ENCODE assay signal across 11 cellular contexts in genomic region chr10:98790817-98791216, GRCh38.
A peak's percentile ranks its signal among the peaks of the same experiment; 100 is the strongest.
DNase-seq lines count a peak whose midpoint lies in the region; ATAC-seq and TF ChIP-seq lines count a peak whose summit lies in the region.
"Had no signal": no experiment of that assay in that cellular context is flagged by ENCODE, and none has a peak within 500 bp of the region (broad histone marks: within the 10 kb centered on the region; RNA-seq: fewer than 3 reads in every experiment).

No MANE protein-coding gene starts in this region.

- TF ChIP-seq POLR2A in esophagus muscularis mucosa (IDR thresholded peaks at IDR 0.05; ENCODE audit: low read depth) = no peak

- no peaks in the 10 kb centered on the region for H3K9me3 ChIP-seq in OCI-LY3 (ENCODE audit: insufficient read depth, low read length)
- no peaks in the 10 kb centered on the region for H3K9me3 ChIP-seq in esophagus muscularis mucosa
- H3K9me3 ChIP-seq: right atrium auricular region, suprapubic skin had no signal

- no peak overlapping the region for H3K4me2 ChIP-seq in OCI-LY3 (ENCODE audit: low read length)

- TF ChIP-seq EP300 in esophagus muscularis mucosa (IDR thresholded peaks at IDR 0.05) = no peak

- no peak overlapping the region for H3K4me3 Mint-ChIP-seq in activated T-cell treated with anti-CD3 and anti-CD28 coated beads, Interleukin-2, amount 50 U/mL, for 72 hours

- no peak overlapping the region for H3K27ac Mint-ChIP-seq in activated T-cell treated with anti-CD3 and anti-CD28 coated beads, Interleukin-2, amount 50 U/mL, for 72 hours

- no peaks in the 10 kb centered on the region for H3K36me3 Mint-ChIP-seq in activated T-cell treated with anti-CD3 and anti-CD28 coated beads, Interleukin-2, amount 50 U/mL, for 72 hours (ENCODE audit: insufficient read depth in 2 of 2)

- no peak overlapping the region for H2AFZ ChIP-seq in OCI-LY3 (ENCODE audit: low read depth, low read length)

- no peaks in the 10 kb centered on the region for H3K79me2 ChIP-seq in OCI-LY3 (ENCODE audit: low read length)

- peaks cover 0 to 2% of the 10 kb centered on the region in 2 donors for H3K9me3 Mint-ChIP-seq in activated T-cell treated with anti-CD3 and anti-CD28 coated beads, Interleukin-2, amount 50 U/mL, for 72 hours

- no peak for ATAC-seq in HG03521 (IDR thresholded peaks at IDR 0.05; ENCODE audit: unreplicated experiment)
- no peak for ATAC-seq in activated T-cell treated with anti-CD3 and anti-CD28 coated beads, Interleukin-2, amount 50 U/mL, for 72 hours (replicated peaks in 1 of 2)

- H3K36me3 ChIP-seq in OCI-LY3 (replicated peaks; ENCODE audit: low read depth, low read length) (no peaks in the 10 kb centered on the region), esophagus muscularis mucosa (no peaks in the 10 kb centered on the region)
- H3K36me3 ChIP-seq: right atrium auricular region, suprapubic skin had no signal

- no peaks in the 10 kb centered on the region for H3K4me1 Mint-ChIP-seq in activated T-cell treated with anti-CD3 and anti-CD28 coated beads, Interleukin-2, amount 50 U/mL, for 72 hours (ENCODE audit: low read depth)

- H3K27ac ChIP-seq in OCI-LY3 (ENCODE audit: low read length) = no peak overlapping the region
- H3K27ac ChIP-seq in esophagus muscularis mucosa (replicated peaks in 1 of 4) = no peak overlapping the region
- H3K27ac ChIP-seq: right atrium auricular region, suprapubic skin had no signal

- DNase-seq in 8988T = peak; percentile 11
- DNase-seq in esophagus muscularis mucosa (ENCODE audit: extremely low spot score) = no peak
- DNase-seq in activated T-cell treated with anti-CD3 and anti-CD28 coated beads for 4 hours = no peak
- DNase-seq in activated T-cell treated with anti-CD3 and anti-CD28 coated beads, Interleukin-2, amount 50 U/mL, for 72 hours = no peak
- DNase-seq in dedifferentiated amniotic fluid mesenchymal stem cell (ENCODE audit: extremely low spot score) = no peak
- DNase-seq: hypothalamus had no signal

- H3K4me1 ChIP-seq in OCI-LY3 (ENCODE audit: low read length) (no peaks in the 10 kb centered on the region), esophagus muscularis mucosa (peaks cover 0 to 15% (median 5%) of the 10 kb centered on the region in 4 donors)
- H3K4me1 ChIP-seq: right atrium auricular region, suprapubic skin had no signal

- no peaks in the 10 kb centered on the region for H3K27me3 Mint-ChIP-seq in activated T-cell treated with anti-CD3 and anti-CD28 coated beads, Interleukin-2, amount 50 U/mL, for 72 hours (ENCODE audit: low read depth)

- no peak overlapping the region for H3K9ac ChIP-seq in OCI-LY3 (ENCODE audit: low read length)

- peak; percentile 31; the same call in 1 of the 3 replicates for TF ChIP-seq CTCF in GM12872 (IDR thresholded peaks at IDR 0.05; ENCODE audit: insufficient read depth, low read depth, low read length)
- peak; percentile 40 for TF ChIP-seq CTCF in OCI-LY3 (IDR thresholded peaks at IDR 0.05; ENCODE audit: low read depth, low read length)
- peak; percentile 47 to 59 (median 59) for TF ChIP-seq CTCF in esophagus muscularis mucosa (IDR thresholded peaks at IDR 0.05)

- no peaks in the 10 kb centered on the region for H3K27me3 ChIP-seq in OCI-LY3 (ENCODE audit: low read depth, low read length)
- H3K27me3 ChIP-seq in esophagus muscularis mucosa = no peaks in the 10 kb centered on the region
- H3K27me3 ChIP-seq: right atrium auricular region, suprapubic skin had no signal

- no peak overlapping the region for H3K4me3 ChIP-seq in OCI-LY3 (ENCODE audit: low read length)
- no peak overlapping the region for H3K4me3 ChIP-seq in esophagus muscularis mucosa
- H3K4me3 ChIP-seq: right atrium auricular region, suprapubic skin had no signal

- H4K20me1 ChIP-seq in OCI-LY3 (ENCODE audit: insufficient read depth, low read length) = no peaks in the 10 kb centered on the region

- intact Hi-C loops in esophagus muscularis mucosa (cut with DNase I) = loop anchor here (5.0 kb wide), 1 partner anchor 456 kb away; no protein-coding TSS in a partner anchor
